ENCODE assay signal across 8 cellular contexts in genomic region chr19:47111682-47112165, GRCh38. TPM values are rescaled to one million over a fixed set of nuclear protein-coding genes. Genes with fewer than 3 reads are reported as not detected.
A peak's percentile ranks its signal among the peaks of the same experiment; 100 is the strongest.
DNase-seq lines count a peak whose midpoint lies in the region; ATAC-seq and TF ChIP-seq lines count a peak whose summit lies in the region.

No MANE protein-coding gene starts in this region.

- H3K9me3 ChIP-seq in HEK293 (ENCODE audit: control insufficient read depth, insufficient read depth, low read depth, low read length), result no peaks in the 10 kb centered on the region
- H3K9me3 ChIP-seq in hepatocyte (ENCODE audit: low read depth), result no peaks in the 10 kb centered on the region

- H3K36me3 Mint-ChIP-seq in WTC11, result peaks cover 17% of the 10 kb centered on the region
- H3K36me3 Mint-ChIP-seq in stimulated activated effector memory CD8-positive, alpha-beta T cell treated with anti-CD3 and anti-CD28 coated beads, Interleukin-12 subunit alpha, Interleukin-12 subunit beta, amount 100 ng/mL, for 72 hours, result peaks cover 73% of the 10 kb centered on the region

- H3K9me3 Mint-ChIP-seq in WTC11, result no peaks in the 10 kb centered on the region
- no peaks in the 10 kb centered on the region for H3K9me3 Mint-ChIP-seq in stimulated activated effector memory CD8-positive, alpha-beta T cell treated with anti-CD3 and anti-CD28 coated beads, Interleukin-12 subunit alpha, Interleukin-12 subunit beta, amount 100 ng/mL, for 72 hours

- peaks cover 3 to 30% of the 10 kb centered on the region in 2 experiments; a peak in 1 of 3 replicates for H3K36me3 ChIP-seq in HEK293 (ENCODE audit: control insufficient read depth in 2 of 2, insufficient read depth in 1 of 2, low read length in 2 of 2)
- no peaks in the 10 kb centered on the region for H3K36me3 ChIP-seq in hepatocyte (replicated peaks; ENCODE audit: insufficient read depth, low read depth)

- H4K20me1 ChIP-seq in hepatocyte (ENCODE audit: insufficient read depth, poor library complexity, severe bottlenecking), result no peaks in the 10 kb centered on the region

- no peaks in the 10 kb centered on the region for H3K27me3 Mint-ChIP-seq in WTC11 (ENCODE audit: low read depth)

- peak overlapping the region; percentile 99 for H3K27ac Mint-ChIP-seq in WTC11
- H3K27ac Mint-ChIP-seq in stimulated activated effector memory CD8-positive, alpha-beta T cell treated with anti-CD3 and anti-CD28 coated beads, Interleukin-12 subunit alpha, Interleukin-12 subunit beta, amount 100 ng/mL, for 72 hours, result peak overlapping the region; percentile 100

- no peaks in the 10 kb centered on the region for H3K27me3 ChIP-seq in hepatocyte

- DNase-seq in WTC11 (ENCODE audit: low spot score), result no peak
- no peak for DNase-seq in hepatocyte (ENCODE audit: low spot score)
- no peak for DNase-seq in stimulated activated effector memory CD8-positive, alpha-beta T cell treated with anti-CD3 and anti-CD28 coated beads, Interleukin-12 subunit alpha, Interleukin-12 subunit beta, amount 100 ng/mL, for 72 hours (ENCODE audit: low spot score in 2 of 2)
- DNase-seq in GM20000 (ENCODE audit: low spot score), result no peak
- no peak for DNase-seq in G401 (ENCODE audit: low spot score)

- CTCF ChIA-PET in HEK293 (lab: Yijun Ruan, JAX) (interaction anchor here (0.6 to 1.1 kb wide), 3 partner anchors 9 to 164 kb away, joined by 4 to 7 read pairs (median 5); no protein-coding TSS in a partner anchor), WTC11 (lab: Charles Lee) (no interaction called here)

- TF ChIP-seq CTCF in HEK293 (tag by site-specific recombination; IDR thresholded peaks at IDR 0.05) (no peak), WTC11 (IDR thresholded peaks at IDR 0.05) (no peak), hepatocyte (IDR thresholded peaks at IDR 0.05; ENCODE audit: poor library complexity) (no peak), GM20000 (IDR thresholded peaks at IDR 0.05; ENCODE audit: extremely low read depth, missing control alignments) (no peak)

- H3K27ac ChIP-seq in HEK293 (ENCODE audit: extremely low read depth, low read depth, low read length), result peak overlapping the region; percentile 100
- peak overlapping the region; percentile 98 for H3K27ac ChIP-seq in hepatocyte

- in situ Hi-C loops in G401 (cut with HindIII; ENCODE audit: low sequenced_read_pairs), result no loop called here

- H3K4me3 Mint-ChIP-seq in WTC11, result peak overlapping the region; percentile 91
- peak overlapping the region; percentile 95 for H3K4me3 Mint-ChIP-seq in stimulated activated effector memory CD8-positive, alpha-beta T cell treated with anti-CD3 and anti-CD28 coated beads, Interleukin-12 subunit alpha, Interleukin-12 subunit beta, amount 100 ng/mL, for 72 hours

- peaks cover 35% of the 10 kb centered on the region for H3K4me1 ChIP-seq in HEK293 (ENCODE audit: control insufficient read depth, insufficient read depth, low read length)
- H3K4me1 ChIP-seq in hepatocyte (ENCODE audit: insufficient read depth), result peaks cover 40% of the 10 kb centered on the region

- ATAC-seq in WTC11 (no peak), GM21360 (IDR thresholded peaks at IDR 0.05; ENCODE audit: unreplicated experiment) (no peak), GM18520 (IDR thresholded peaks at IDR 0.05; ENCODE audit: unreplicated experiment) (no peak)
- no peak for ATAC-seq in stimulated activated effector memory CD8-positive, alpha-beta T cell treated with anti-CD3 and anti-CD28 coated beads, Interleukin-12 subunit alpha, Interleukin-12 subunit beta, amount 100 ng/mL, for 72 hours

- peak overlapping the region; percentile 66 for H2AFZ ChIP-seq in hepatocyte

- POLR2A ChIA-PET in HEK293 (lab: Yijun Ruan, JAX), result interaction anchor here (1.0 to 3.4 kb wide), 4 partner anchors 12 to 51 kb away, joined by 3 to 86 read pairs (median 8); partner anchors contain the start of gene SAE1
- POLR2A ChIA-PET in WTC11 (lab: Charles Lee), result interaction anchor here (0.6 to 1.7 kb wide), 3 partner anchors 8 to 401 kb away, joined by 3 to 11 read pairs (median 3); no protein-coding TSS in a partner anchor

- H3K4me1 Mint-ChIP-seq in WTC11, result peaks cover 43% of the 10 kb centered on the region
- H3K4me1 Mint-ChIP-seq in stimulated activated effector memory CD8-positive, alpha-beta T cell treated with anti-CD3 and anti-CD28 coated beads, Interleukin-12 subunit alpha, Interleukin-12 subunit beta, amount 100 ng/mL, for 72 hours, result peaks cover 47% of the 10 kb centered on the region

- peak overlapping the region; percentile 85 for H3K4me2 ChIP-seq in hepatocyte

- H3K9me2 ChIP-seq in hepatocyte (replicated peaks; ENCODE audit: insufficient read depth), result no peaks in the 10 kb centered on the region

- peak overlapping the region; percentile 74 for H3K4me3 ChIP-seq in HEK293 (ENCODE audit: low read depth, low read length)
- H3K4me3 ChIP-seq in hepatocyte, result peak overlapping the region; percentile 81

- 0% methylated on average over 2 of the region's 24 CpGs for WGBS in hepatocyte (ENCODE audit: low lambda C conversion rate, missing lambda C conversion rate)

- H3K79me2 ChIP-seq in hepatocyte, result peaks cover 44% of the 10 kb centered on the region

TF ChIP-seq in HEK293, 187 proteins besides CTCF, POLR2A, EP300 and RAD21 (continues in another document):
- TF ChIP-seq GFI1B (tag by site-specific recombination; IDR thresholded peaks at IDR 0.05), result no peak
- TF ChIP-seq ZNF660 (tag by site-specific recombination; IDR thresholded peaks at IDR 0.05), result peak; percentile 28; the same call in 1 of the 2 replicates
- TF ChIP-seq ZNF677 (tag by site-specific recombination; IDR thresholded peaks at IDR 0.05), result no peak
- no peak for TF ChIP-seq ZNF155 (tag by site-specific recombination; IDR thresholded peaks at IDR 0.05)
- TF ChIP-seq ZNF18 (tag by site-specific recombination; IDR thresholded peaks at IDR 0.05), result 0 out of 2 replicates have a peak, but pooled peaks have one; percentile 6
- no peak for TF ChIP-seq ZNF37A (tag by site-specific recombination; IDR thresholded peaks at IDR 0.05)
- no peak for TF ChIP-seq ZNF248 (tag by site-specific recombination; IDR thresholded peaks at IDR 0.05)
- no peak for TF ChIP-seq ZSCAN4 (tag by site-specific recombination; IDR thresholded peaks at IDR 0.05)

TF ChIP-seq in WTC11, 78 proteins besides CTCF, POLR2A, EP300 and RAD21:
- TF ChIP-seq AFF4 (CRISPR knock-in tag; IDR thresholded peaks at IDR 0.05; ENCODE audit: borderline replicate concordance) (no peak), JUN (CRISPR knock-in tag; IDR thresholded peaks at IDR 0.05) (peak; percentile 69; the same call in 1 of the 2 replicates), ZNF423 (CRISPR knock-in tag; IDR thresholded peaks at IDR 0.05) (peak; percentile 93), ZNF416 (CRISPR knock-in tag; IDR thresholded peaks at IDR 0.05) (no peak), MYBL2 (CRISPR knock-in tag; IDR thresholded peaks at IDR 0.05) (peak; percentile 65; the same call in 1 of the 2 replicates), ELF4 (CRISPR knock-in tag; IDR thresholded peaks at IDR 0.05; ENCODE audit: low read depth) (0 out of 2 replicates have a peak, but pooled peaks have one; percentile 12)

RNA-seq across cellular contexts. Expression of gene ZC3H4, which starts 1.9 kb away (rescaled TPM):
- total RNA-seq in WTC11 (2021) (67.2 to 75.5 TPM (median 73.2 TPM) in 3 replicates), hepatocyte (11.7 and 13.1 TPM in 2 replicates)
- polyA plus RNA-seq in hepatocyte, result 4.3 TPM in 2 replicates
- 12.4 and 16.8 TPM in 2 replicates for total RNA-seq in G401 (2014; rRNA removed; shearing (Covaris generic))

RNA-seq across cellular contexts. Expression of gene SAE1, which starts 18.9 kb away (rescaled TPM):
- total RNA-seq in WTC11 (2021) (215 to 224 TPM (median 221 TPM) in 3 replicates), hepatocyte (90.3 and 112 TPM in 2 replicates)
- 97.2 and 98.8 TPM in 2 replicates for polyA plus RNA-seq in hepatocyte
- 603 and 649 TPM in 2 replicates for total RNA-seq in G401 (2014; rRNA removed; shearing (Covaris generic))

Comparison
In these comparisons a context has a peak if more than half of its experiments do, and no peak if none do; other contexts are left out.
1. Of the 8 proteins assayed by ChIP-seq in both HEK293 and WTC11: peak only in HEK293: none; only in WTC11: ZNF423; in both: none; in neither: 7.